In genomic region chrX:123504630-123505270, GRCh38 we compare ENCODE assay signal across 14 cellular contexts.
DNase-seq lines count a peak whose midpoint lies in the region; ATAC-seq and TF ChIP-seq lines count a peak whose summit lies in the region.
"Had no signal": no experiment of that assay in that cellular context is flagged by ENCODE, and none has a peak within 500 bp of the region (broad histone marks: within the 10 kb centered on the region; RNA-seq: fewer than 3 reads in every experiment).

No MANE protein-coding gene starts in this region.

- peaks cover 3% of the 10 kb centered on the region for H3K36me3 Mint-ChIP-seq in endodermal cell (ENCODE audit: low read depth)
- H3K36me3 Mint-ChIP-seq: CD8-positive, alpha-beta memory T cell had no signal

- DNase-seq in GM23248: peak; percentile 31
- peak; percentile 3 for DNase-seq in M059J (ENCODE audit: low read depth)
- peak; percentile 60 for DNase-seq in endodermal cell
- DNase-seq in mesendoderm: peak; percentile 11
- DNase-seq in activated CD4-positive, alpha-beta T cell treated with anti-CD3 and anti-CD28 coated beads, Interleukin-2, amount 50 U/mL, for 1 hour: no peak
- DNase-seq: Caco-2; CD8-positive, alpha-beta memory T cell; DND-41; GOT3; HCEC 1CT had no signal

- H3K36me3 ChIP-seq in GM23248 (ENCODE audit: low read depth) (no peaks in the 10 kb centered on the region), endodermal cell (ENCODE audit: control insufficient read depth, insufficient read depth, low read length) (no peaks in the 10 kb centered on the region), mesendoderm (ENCODE audit: control insufficient read depth, insufficient read depth, low read length) (no peaks in the 10 kb centered on the region)
- H3K36me3 ChIP-seq: BLaER1 had no signal

- no peaks in the 10 kb centered on the region for H3K79me2 ChIP-seq in GM23248 (ENCODE audit: insufficient read depth)
- H3K79me2 ChIP-seq in mesendoderm (ENCODE audit: control insufficient read depth, insufficient read depth, low read length): no peaks in the 10 kb centered on the region

- no peak overlapping the region for H3K4me2 ChIP-seq in GM23248 (ENCODE audit: unreplicated experiment)
- no peak overlapping the region for H3K4me2 ChIP-seq in mesendoderm (ENCODE audit: low read length)
- H3K4me2 ChIP-seq: BLaER1 had no signal

- no peak overlapping the region for H3K23ac ChIP-seq in mesendoderm (ENCODE audit: low read length)

- H2BK5ac ChIP-seq in mesendoderm (ENCODE audit: low read length): no peak overlapping the region

- H3K4me1 ChIP-seq in GM23248 (ENCODE audit: insufficient read depth) (peaks cover 10% of the 10 kb centered on the region; the same call in 1 of the 2 replicates), endodermal cell (ENCODE audit: control insufficient read depth, insufficient read depth, low read length) (no peaks in the 10 kb centered on the region), mesendoderm (ENCODE audit: control insufficient read depth, low read depth, low read length) (no peaks in the 10 kb centered on the region)
- H3K4me1 ChIP-seq: BLaER1, Caco-2 had no signal

- H4K8ac ChIP-seq in mesendoderm (ENCODE audit: low read depth, low read length): no peak overlapping the region

- no peaks in the 10 kb centered on the region for H3K79me1 ChIP-seq in mesendoderm (ENCODE audit: low read length)

- no peak overlapping the region for H4K5ac ChIP-seq in mesendoderm (ENCODE audit: low read length)

- no peak overlapping the region for H3K4me3 Mint-ChIP-seq in endodermal cell
- H3K4me3 Mint-ChIP-seq: CD8-positive, alpha-beta memory T cell had no signal

- no peaks in the 10 kb centered on the region for H3K27me3 Mint-ChIP-seq in endodermal cell (ENCODE audit: insufficient read depth)

- 12 to 22% methylated on average over 3 of the region's 3 CpGs for WGBS in GM23248 (ENCODE audit: low coverage in 1 of 2, low lambda C conversion rate in 2 of 2, missing lambda C conversion rate in 2 of 2), 2 experiments
- 91% methylated on average over 3 of the region's 3 CpGs; no CpG with 5 or more reads in 1 of the 2 experiments for WGBS in endodermal cell (ENCODE audit: insufficient coverage in 1 of 2, insufficient read length in 1 of 2), 2 experiments
- WGBS in mesendoderm (ENCODE audit: extremely low coverage, insufficient coverage, low lambda C conversion rate): no CpG with 5 or more reads among the region's 3 CpGs

- H3K27ac ChIP-seq in GM23248 (peak overlapping the region; percentile 52), endodermal cell (ENCODE audit: low read depth, low read length) (no peak overlapping the region), mesendoderm (ENCODE audit: low read depth, low read length) (no peak overlapping the region)
- H3K27ac ChIP-seq: BLaER1, HL-60 had no signal

- H3F3A ChIP-seq in GM23248 (ENCODE audit: insufficient read depth): no peaks in the 10 kb centered on the region

- no peak for TF ChIP-seq CTCF in endodermal cell (conservative IDR thresholded peaks at IDR 0.05)

- H2AK5ac ChIP-seq in mesendoderm (ENCODE audit: low read length): no peak overlapping the region

- no peak overlapping the region for H2BK15ac ChIP-seq in mesendoderm (replicated peaks; ENCODE audit: low read depth)

- H3K4ac ChIP-seq in mesendoderm (ENCODE audit: low read depth, low read length): no peak overlapping the region

- H4K20me1 ChIP-seq in GM23248 (ENCODE audit: insufficient read depth): no peaks in the 10 kb centered on the region
- H4K20me1 ChIP-seq: BLaER1 had no signal

- H3K9me3 Mint-ChIP-seq in endodermal cell: peaks cover 45% of the 10 kb centered on the region

- no peak overlapping the region for H2BK120ac ChIP-seq in mesendoderm (ENCODE audit: low read depth, low read length)

- H3K27ac Mint-ChIP-seq in endodermal cell: no peak overlapping the region
- H3K27ac Mint-ChIP-seq: CD8-positive, alpha-beta memory T cell had no signal

- 0 out of 2 replicates have a peak overlapping the region, but pooled peaks have one; percentile 10 for H2AFZ ChIP-seq in GM23248

- in situ Hi-C loops in GM23248 (cut with MboI): no loop called here

- ATAC-seq in HG02884 (IDR thresholded peaks at IDR 0.05; ENCODE audit: unreplicated experiment) (no peak), GM18519 (IDR thresholded peaks at IDR 0.05; ENCODE audit: low FRiP score, unreplicated experiment) (no peak)

- H3K9me3 ChIP-seq in GM23248 (ENCODE audit: low read depth) (no peaks in the 10 kb centered on the region), endodermal cell (ENCODE audit: control insufficient read depth, low read length) (no peaks in the 10 kb centered on the region)
- H3K9me3 ChIP-seq: BLaER1, Caco-2 had no signal

- H3K27me3 ChIP-seq in GM23248 (replicated peaks; ENCODE audit: insufficient read depth) (no peaks in the 10 kb centered on the region), endodermal cell (ENCODE audit: control insufficient read depth, insufficient read depth, low read length, poor library complexity, severe bottlenecking) (no peaks in the 10 kb centered on the region), mesendoderm (ENCODE audit: insufficient read depth, low read length, poor library complexity) (no peaks in the 10 kb centered on the region)

- H3K4me1 Mint-ChIP-seq in endodermal cell: no peaks in the 10 kb centered on the region
- H3K4me1 Mint-ChIP-seq: CD8-positive, alpha-beta memory T cell had no signal

- no peak overlapping the region for H3K18ac ChIP-seq in mesendoderm (ENCODE audit: low read length)

- H3K4me3 ChIP-seq in GM23248 (no peak overlapping the region), endodermal cell (ENCODE audit: low read length) (no peak overlapping the region), mesendoderm (ENCODE audit: low read length) (no peak overlapping the region)
- H3K4me3 ChIP-seq: BLaER1 had no signal

- H3K9me2 ChIP-seq in GM23248 (ENCODE audit: insufficient read depth): no peaks in the 10 kb centered on the region

- H3K9ac ChIP-seq in GM23248 (no peak overlapping the region), endodermal cell (ENCODE audit: extremely low read depth, low read length, poor library complexity, severe bottlenecking) (no peak overlapping the region), mesendoderm (ENCODE audit: low read length) (no peak overlapping the region)
- H3K9ac ChIP-seq: BLaER1 had no signal

- no peak overlapping the region for H3K56ac ChIP-seq in mesendoderm (ENCODE audit: low read length)
